Comparison of ENCODE assay signal across 22 cellular contexts in genomic region chr14:100609331-100609870, GRCh38. TPM values are rescaled to one million over a fixed set of nuclear protein-coding genes. Genes with fewer than 3 reads are reported as not detected.
"Had no signal": no experiment of that assay in that cellular context is flagged by ENCODE, and none has a peak within 500 bp of the region (broad histone marks: within the 10 kb centered on the region; RNA-seq: fewer than 3 reads in every experiment).

No MANE protein-coding gene starts in this region.

- H3K4me1 Mint-ChIP-seq: activated CD4-positive, alpha-beta T cell treated with anti-CD3 and anti-CD28 coated beads, Interleukin-2, amount 10 ng/mL, durations not matched to agents 7 days and 5 days had no signal

- H3K27ac ChIP-seq: body of pancreas, colonic mucosa, esophagus muscularis mucosa, hepatocyte, neutrophil, right atrium auricular region, SJSA1 had no signal

- H3K9me3 Mint-ChIP-seq: activated CD4-positive, alpha-beta T cell treated with anti-CD3 and anti-CD28 coated beads, Interleukin-2, amount 10 ng/mL, durations not matched to agents 7 days and 5 days; activated T-helper 2 cell treated with anti-CD3 and anti-CD28 coated beads, Interferon-gamma antibody, Interleukin-2, Interleukin-4, amounts not matched to agents 10 μg/mL and 5 μg/mL and 100 μg/mL, durations not matched to agents 14 hours and 24 hours and 36 hours; mesothelial cell of epicardium; T-helper 2 cell treated with Interferon-gamma antibody and Interleukin-4, amounts not matched to agents 5 μg/mL and 100 μg/mL, for 36 hours; type B pancreatic cell had no signal

- H3K4me3 ChIP-seq: body of pancreas, colonic mucosa, esophagus muscularis mucosa, hepatocyte, right atrium auricular region, SJSA1, smooth muscle cell had no signal

- H3K36me3 Mint-ChIP-seq: activated naive CD8-positive, alpha-beta T cell; mesothelial cell of epicardium; type B pancreatic cell had no signal

- H3K27me3 ChIP-seq: body of pancreas, colonic mucosa, hepatocyte, neutrophil, right atrium auricular region, SJSA1 had no signal

- H3K4me3 Mint-ChIP-seq: activated CD4-positive, alpha-beta T cell treated with anti-CD3 and anti-CD28 coated beads, Interleukin-2, amount 10 ng/mL, durations not matched to agents 7 days and 5 days; activated naive CD8-positive, alpha-beta T cell; mesothelial cell of epicardium; T-helper 2 cell treated with Interferon-gamma antibody and Interleukin-4, amounts not matched to agents 5 μg/mL and 100 μg/mL, for 36 hours; type B pancreatic cell had no signal

- H3K79me2 ChIP-seq: hepatocyte had no signal

- H3K4me1 ChIP-seq: body of pancreas, colonic mucosa, esophagus muscularis mucosa, right atrium auricular region, SJSA1 had no signal

- H2AFZ ChIP-seq: hepatocyte had no signal

- DNase-seq: activated CD4-positive, alpha-beta T cell treated with anti-CD3 and anti-CD28 coated beads, Interleukin-2, amount 10 ng/mL, durations not matched to agents 7 days and 5 days; activated CD8-positive, alpha-beta memory T cell treated with anti-CD3 and anti-CD28 coated beads for 24 hours; amygdala; caudate nucleus; colonic mucosa; kidney glomerular epithelial cell; stimulated activated CD4-positive, alpha-beta T cell treated with anti-CD3 and anti-CD28 coated beads, Interleukin-4, amount 100 ng/mL, for 4 hours; stimulated activated CD8-positive, alpha-beta memory T cell treated with anti-CD3 and anti-CD28 coated beads, Interleukin-4, amount 100 ng/mL, for 48 hours; stimulated activated naive CD8-positive, alpha-beta T cell treated with anti-CD3 and anti-CD28 coated beads, Interleukin-15, Interleukin-2, amounts not matched to agents 100 U/mL and 50 U/mL, for 24 hours had no signal

- H3K36me3 ChIP-seq: colonic mucosa, esophagus muscularis mucosa, neutrophil, right atrium auricular region, SJSA1 had no signal

- H3K27ac Mint-ChIP-seq: activated CD4-positive, alpha-beta T cell treated with anti-CD3 and anti-CD28 coated beads, Interleukin-2, amount 10 ng/mL, durations not matched to agents 7 days and 5 days; activated naive CD8-positive, alpha-beta T cell; activated T-helper 2 cell treated with anti-CD3 and anti-CD28 coated beads, Interferon-gamma antibody, Interleukin-2, Interleukin-4, amounts not matched to agents 10 μg/mL and 5 μg/mL and 100 μg/mL, durations not matched to agents 14 hours and 24 hours and 36 hours; mesothelial cell of epicardium; T-helper 2 cell treated with Interferon-gamma antibody and Interleukin-4, amounts not matched to agents 5 μg/mL and 100 μg/mL, for 36 hours; type B pancreatic cell had no signal

- H3K4me2 ChIP-seq: hepatocyte, smooth muscle cell had no signal

- H3K9me3 ChIP-seq: body of pancreas, colonic mucosa, esophagus muscularis mucosa, neutrophil, right atrium auricular region, SJSA1 had no signal

RNA-seq across cellular contexts. Expression of gene BEGAIN, which starts 22.2 kb away (rescaled TPM):
- total RNA-seq: glomerular endothelial cell, SJSA1 had no signal
